18 cellular contexts compared by ENCODE assay signal in genomic region chr12:3741882-3742672, GRCh38. TPM values are rescaled to one million over a fixed set of nuclear protein-coding genes. Genes with fewer than 3 reads are reported as not detected.
DNase-seq lines count a peak whose midpoint lies in the region; ATAC-seq, FAIRE-seq and TF ChIP-seq lines count a peak whose summit lies in the region.
"Had no signal": no experiment of that assay in that cellular context is flagged by ENCODE, and none has a peak within 500 bp of the region (broad histone marks: within the 10 kb centered on the region; RNA-seq: fewer than 3 reads in every experiment).

No MANE protein-coding gene starts in this region.

- H3K36me3 Mint-ChIP-seq in activated CD8-positive, alpha-beta T cell treated with anti-CD3 and anti-CD28 coated beads, Interleukin-2, amount 10 ng/mL, durations not matched to agents 7 days and 5 days (ENCODE audit: low read depth): peaks cover 63% of the 10 kb centered on the region

- ATAC-seq in left colon: peak; percentile 11
- ATAC-seq in activated CD8-positive, alpha-beta T cell treated with anti-CD3 and anti-CD28 coated beads, Interleukin-2, amount 10 ng/mL, durations not matched to agents 7 days and 5 days: no peak

- TF ChIP-seq CTCF in C4-2B (conservative IDR thresholded peaks at IDR 0.05) (no peak), neutrophil (IDR thresholded peaks at IDR 0.05) (no peak), esophagus muscularis mucosa (IDR thresholded peaks at IDR 0.05) (no peak)

- H3K27ac ChIP-seq in C4-2B (peak overlapping the region; percentile 14), neutrophil (peak overlapping the region; percentile 42), esophagus muscularis mucosa (replicated peaks in 1 of 4) (no peak overlapping the region)
- H3K27ac ChIP-seq: KMS-11, PC-9, RWPE1 had no signal

- no peaks in the 10 kb centered on the region for H3K27me3 ChIP-seq in neutrophil
- H3K27me3 ChIP-seq in esophagus muscularis mucosa: no peaks in the 10 kb centered on the region

- TF ChIP-seq POLR2A in esophagus muscularis mucosa (IDR thresholded peaks at IDR 0.05; ENCODE audit: low read depth): no peak

- H3K4me3 Mint-ChIP-seq in activated CD8-positive, alpha-beta T cell treated with anti-CD3 and anti-CD28 coated beads, Interleukin-2, amount 10 ng/mL, durations not matched to agents 7 days and 5 days: no peak overlapping the region
- H3K4me3 Mint-ChIP-seq: HFFc6 had no signal

- CTCF ChIA-PET in activated CD8-positive, alpha-beta T cell treated with anti-CD3 and anti-CD28 coated beads, Interleukin-2, amount 10 ng/mL, durations not matched to agents 7 days and 5 days (lab: Charles Lee): interaction anchor here (1.7 to 3.2 kb wide), 2 partner anchors 11 to 13 kb away, joined by 8 to 16 read pairs; partner anchors contain the start of gene CRACR2A

- WGBS in esophagus muscularis mucosa: 95% methylated on average over 6 of the region's 7 CpGs

- H3K36me3 ChIP-seq in neutrophil (peaks cover 22% of the 10 kb centered on the region), esophagus muscularis mucosa (no peaks in the 10 kb centered on the region)

- POLR2A ChIA-PET in activated CD8-positive, alpha-beta T cell treated with anti-CD3 and anti-CD28 coated beads, Interleukin-2, amount 10 ng/mL, durations not matched to agents 7 days and 5 days (lab: Charles Lee): interaction anchor here (0.6 to 1.0 kb wide), 2 partner anchors 13 to 442 kb away, joined by 3 to 4 read pairs; no protein-coding TSS in a partner anchor

- peak; percentile 29 for FAIRE-seq in GM18507 (lab: Jason Lieb, UNC)

- H3K4me1 ChIP-seq in neutrophil (ENCODE audit: control insufficient read depth in 1 of 2, insufficient read depth in 1 of 2, low read depth in 1 of 2, low read length in 1 of 2): peaks cover 3% of the 10 kb centered on the region in 2 experiments
- H3K4me1 ChIP-seq in esophagus muscularis mucosa: peaks cover 0 to 15% (median 0%) of the 10 kb centered on the region in 4 donors

- no peaks in the 10 kb centered on the region for H3K9me3 Mint-ChIP-seq in activated CD8-positive, alpha-beta T cell treated with anti-CD3 and anti-CD28 coated beads, Interleukin-2, amount 10 ng/mL, durations not matched to agents 7 days and 5 days (ENCODE audit: insufficient read depth)
- H3K9me3 Mint-ChIP-seq: HFFc6 had no signal

- H3K27me3 Mint-ChIP-seq in activated CD8-positive, alpha-beta T cell treated with anti-CD3 and anti-CD28 coated beads, Interleukin-2, amount 10 ng/mL, durations not matched to agents 7 days and 5 days (ENCODE audit: low read depth): no peaks in the 10 kb centered on the region

- no peak for TF ChIP-seq EP300 in esophagus muscularis mucosa (IDR thresholded peaks at IDR 0.05)

- intact Hi-C loops in left colon (cut with DNase I, micrococcal nuclease): no loop called here
- intact Hi-C loops in esophagus muscularis mucosa (cut with DNase I): no loop called here

- DNase-seq in GM18507 (ENCODE audit: extremely low spot score, insufficient read length, low read depth) (no peak), left colon (peak in 1 of 2 donors; percentile 26), esophagus muscularis mucosa (ENCODE audit: extremely low spot score) (no peak), NCI-H187 (lab: John Stamatoyannopoulos, UW) (no peak)
- DNase-seq in activated CD8-positive, alpha-beta T cell treated with anti-CD3 and anti-CD28 coated beads, Interleukin-2, amount 10 ng/mL, durations not matched to agents 7 days and 5 days: no peak
- DNase-seq: C1 segment of cervical spinal cord, DMS79 treated with DMSO at 0.1 percent for 48 hours, H7, HFFc6, NCI-H1417 treated with DMSO at 0.1 percent for 48 hours, NCI-H1930, NCI-H226, NCI-H524 had no signal

- H3K4me1 Mint-ChIP-seq in activated CD8-positive, alpha-beta T cell treated with anti-CD3 and anti-CD28 coated beads, Interleukin-2, amount 10 ng/mL, durations not matched to agents 7 days and 5 days (ENCODE audit: low read depth): peaks cover 42% of the 10 kb centered on the region

- no peaks in the 10 kb centered on the region for H3K9me3 ChIP-seq in neutrophil
- peaks cover 0 to 5% (median 0%) of the 10 kb centered on the region in 4 donors for H3K9me3 ChIP-seq in esophagus muscularis mucosa

- H3K4me3 ChIP-seq in neutrophil (ENCODE audit: low read depth in 1 of 2, low read length in 1 of 2): no peak overlapping the region
- no peak overlapping the region for H3K4me3 ChIP-seq in esophagus muscularis mucosa
- H3K4me3 ChIP-seq: PC-9 had no signal

- no peak overlapping the region for H3K27ac Mint-ChIP-seq in activated CD8-positive, alpha-beta T cell treated with anti-CD3 and anti-CD28 coated beads, Interleukin-2, amount 10 ng/mL, durations not matched to agents 7 days and 5 days
- H3K27ac Mint-ChIP-seq: HFFc6 had no signal

RNA-seq across cellular contexts. Expression of gene CRACR2A, which starts 10.8 kb away (rescaled TPM):
- total RNA-seq in left colon (10 to 100 TPM; 63.3 to 68.5 TPM), esophagus muscularis mucosa (1 to 10 TPM; 1.1 to 3.3 (median 2.8) TPM)
- total RNA-seq in activated CD8-positive, alpha-beta T cell treated with anti-CD3 and anti-CD28 coated beads, Interleukin-2, amount 10 ng/mL, durations not matched to agents 7 days and 5 days: 10 to 100 TPM; 38.5 to 40.1 TPM
- total RNA-seq: PC-9 had no signal

Comparison
In these comparisons a context has a peak if more than half of its experiments do, and no peak if none do; other contexts are left out.
1. H3K27ac ChIP-seq: peak in C4-2B (single experiment) and neutrophil (single experiment); none in esophagus muscularis mucosa (0 of 4).
2. RNA of gene CRACR2A, which starts 10.8 kb away (total RNA-seq): 63.3 to 68.5 TPM in left colon and 38.5 to 40.1 TPM in activated CD8-positive, alpha-beta T cell treated with anti-CD3 and anti-CD28 coated beads, Interleukin-2, amount 10 ng/mL, durations not matched to agents 7 days and 5 days; 1.1 to 3.3 TPM in esophagus muscularis mucosa; every median in the first group is over 4 times any median in the second.